Comparison of ENCODE assay signal across 8 cellular contexts in genomic region chr1:88800382-88801051, GRCh38.
DNase-seq lines count a peak whose midpoint lies in the region; ATAC-seq and TF ChIP-seq lines count a peak whose summit lies in the region.

No MANE protein-coding gene starts in this region.

- no peak for DNase-seq in CD14-positive monocyte (ENCODE audit: low spot score)
- DNase-seq in HT1080 (ENCODE audit: low read depth) = peak; percentile 52
- peak; percentile 33 for DNase-seq in activated CD4-positive, alpha-beta memory T cell treated with anti-CD3 and anti-CD28 coated beads, Interleukin-2, amount 10 ng/mL, durations not matched to agents 7 days and 5 days
- DNase-seq in foreskin fibroblast = peak; percentile 9 to 45
- DNase-seq in stimulated activated CD4-positive, alpha-beta T cell treated with anti-CD3 and anti-CD28 coated beads, Interleukin-15, amount 100 ng/mL, for 24 hours = peak; percentile 55
- DNase-seq in mucosa of gallbladder (ENCODE audit: low spot score) = no peak

- H3K4me3 ChIP-seq in foreskin fibroblast (ENCODE audit: low read depth in 1 of 2, low read length in 2 of 2) = no peak overlapping the region

- peaks cover 64 to 78% of the 10 kb centered on the region in 2 donors for H3K36me3 Mint-ChIP-seq in CD14-positive monocyte
- H3K36me3 Mint-ChIP-seq in activated CD4-positive, alpha-beta memory T cell treated with anti-CD3 and anti-CD28 coated beads, Interleukin-2, amount 10 ng/mL, durations not matched to agents 7 days and 5 days (ENCODE audit: low read depth) = peaks cover 34% of the 10 kb centered on the region

- H3K9me3 Mint-ChIP-seq in CD14-positive monocyte = peaks cover 0 to 23% (median 18%) of the 10 kb centered on the region in 7 donors
- peaks cover 6% of the 10 kb centered on the region for H3K9me3 Mint-ChIP-seq in activated CD4-positive, alpha-beta memory T cell treated with anti-CD3 and anti-CD28 coated beads, Interleukin-2, amount 10 ng/mL, durations not matched to agents 7 days and 5 days

- POLR2A ChIA-PET in activated CD4-positive, alpha-beta memory T cell treated with anti-CD3 and anti-CD28 coated beads, Interleukin-2, amount 10 ng/mL, durations not matched to agents 7 days and 5 days (lab: Charles Lee) = no interaction called here

- peak; percentile 40 for TF ChIP-seq CTCF in CD14-positive monocyte (IDR thresholded peaks at IDR 0.05)
- peak; percentile 28 for TF ChIP-seq CTCF in foreskin fibroblast (IDR thresholded peaks at IDR 0.05; ENCODE audit: low read depth, low read length)

- CTCF ChIA-PET in activated CD4-positive, alpha-beta memory T cell treated with anti-CD3 and anti-CD28 coated beads, Interleukin-2, amount 10 ng/mL, durations not matched to agents 7 days and 5 days (lab: Charles Lee) = interaction anchor here (0.9 kb wide), 1 partner anchor 11 kb away, joined by 4 read pairs; no protein-coding TSS in a partner anchor

- no peak overlapping the region for H3K4me3 Mint-ChIP-seq in CD14-positive monocyte
- H3K4me3 Mint-ChIP-seq in activated CD4-positive, alpha-beta memory T cell treated with anti-CD3 and anti-CD28 coated beads, Interleukin-2, amount 10 ng/mL, durations not matched to agents 7 days and 5 days = no peak overlapping the region

- intact Hi-C loops in CD14-positive monocyte (cut with micrococcal nuclease) = no loop called here

- ATAC-seq in HG02938 (IDR thresholded peaks at IDR 0.05; ENCODE audit: unreplicated experiment) (no peak), HG03039 (IDR thresholded peaks at IDR 0.05; ENCODE audit: unreplicated experiment) (no peak)

- no peak overlapping the region for H3K27ac Mint-ChIP-seq in CD14-positive monocyte
- peak overlapping the region; percentile 57 for H3K27ac Mint-ChIP-seq in activated CD4-positive, alpha-beta memory T cell treated with anti-CD3 and anti-CD28 coated beads, Interleukin-2, amount 10 ng/mL, durations not matched to agents 7 days and 5 days

- H3K4me1 Mint-ChIP-seq in CD14-positive monocyte = peaks cover 22% of the 10 kb centered on the region
- H3K4me1 Mint-ChIP-seq in activated CD4-positive, alpha-beta memory T cell treated with anti-CD3 and anti-CD28 coated beads, Interleukin-2, amount 10 ng/mL, durations not matched to agents 7 days and 5 days = peaks cover 19% of the 10 kb centered on the region

- no peaks in the 10 kb centered on the region for H3K27me3 Mint-ChIP-seq in CD14-positive monocyte (ENCODE audit: low read depth in 3 of 3)
- no peaks in the 10 kb centered on the region for H3K27me3 Mint-ChIP-seq in activated CD4-positive, alpha-beta memory T cell treated with anti-CD3 and anti-CD28 coated beads, Interleukin-2, amount 10 ng/mL, durations not matched to agents 7 days and 5 days

Comparison
In these comparisons a context has a peak if more than half of its experiments do, and no peak if none do; other contexts are left out.
1. DNase-seq: peak in HT1080 (single experiment), activated CD4-positive, alpha-beta memory T cell treated with anti-CD3 and anti-CD28 coated beads, Interleukin-2, amount 10 ng/mL, durations not matched to agents 7 days and 5 days (single experiment), foreskin fibroblast (2 of 2) and stimulated activated CD4-positive, alpha-beta T cell treated with anti-CD3 and anti-CD28 coated beads, Interleukin-15, amount 100 ng/mL, for 24 hours (single experiment); none in CD14-positive monocyte (single experiment) and mucosa of gallbladder (single experiment).